In genomic region chr5:131902266-131902665, GRCh38 we compare ENCODE assay signal across 10 cellular contexts. TPM values are rescaled to one million over a fixed set of nuclear protein-coding genes. Genes with fewer than 3 reads are reported as not detected.
DNase-seq lines count a peak whose midpoint lies in the region; ATAC-seq and TF ChIP-seq lines count a peak whose summit lies in the region.
"Not testable (repeated sequence)": the region's sequence is repeated elsewhere in the genome, so short reads cannot be mapped to it uniquely, and the experiment has no call there.
"Had no signal": no experiment of that assay in that cellular context is flagged by ENCODE, and none has a peak within 500 bp of the region (broad histone marks: within the 10 kb centered on the region; RNA-seq: fewer than 3 reads in every experiment).

No MANE protein-coding gene starts in this region.

- peaks cover 73% of the 10 kb centered on the region for H3K36me3 Mint-ChIP-seq in CD4-positive, alpha-beta T cell (ENCODE audit: low read depth)
- H3K36me3 Mint-ChIP-seq in T-helper 1 cell treated with Interleukin-12 subunit alpha and Interleukin-12 subunit beta and Interleukin-4 antibody, amounts not matched to agents 30 μg/mL and 1 μg/mL, for 36 hours (ENCODE audit: low read depth) = peaks cover 40% of the 10 kb centered on the region
- peaks cover 49% of the 10 kb centered on the region for H3K36me3 Mint-ChIP-seq in activated CD4-positive, alpha-beta memory T cell treated with anti-CD3 and anti-CD28 coated beads for 36 hours
- not testable (repeated sequence) for H3K36me3 Mint-ChIP-seq in activated T-helper 17 cell treated with anti-CD3 and anti-CD28 coated beads, Interleukin-2, amount 50 U/mL, for 72 hours (ENCODE audit: low read depth); stimulated activated effector memory CD8-positive, alpha-beta T cell treated with anti-CD3 and anti-CD28 coated beads, Interleukin-12 subunit alpha, Interleukin-12 subunit beta, amount 100 ng/mL, for 72 hours
- H3K36me3 Mint-ChIP-seq in activated naive CD8-positive, alpha-beta T cell treated with anti-CD3 and anti-CD28 coated beads, Interleukin-2, amount 10 ng/mL, durations not matched to agents 7 days and 5 days = peaks cover 53% of the 10 kb centered on the region
- peaks cover 13 to 47% of the 10 kb centered on the region in 2 donors for H3K36me3 Mint-ChIP-seq in naive B cell

- ATAC-seq in CD4-positive, alpha-beta T cell (ENCODE audit: poor library complexity) = peak; percentile 70
- ATAC-seq in activated T-helper 17 cell treated with anti-CD3 and anti-CD28 coated beads, Interleukin-2, amount 50 U/mL, for 72 hours (replicated peaks) = peak; percentile 55
- peak; percentile 96 for ATAC-seq in activated naive CD8-positive, alpha-beta T cell treated with anti-CD3 and anti-CD28 coated beads, Interleukin-2, amount 10 ng/mL, durations not matched to agents 7 days and 5 days (ENCODE audit: low read depth)
- ATAC-seq in naive B cell (ENCODE audit: low read depth in 2 of 2) = peak; percentile 65 to 87
- ATAC-seq in stimulated activated effector memory CD8-positive, alpha-beta T cell treated with anti-CD3 and anti-CD28 coated beads, Interleukin-12 subunit alpha, Interleukin-12 subunit beta, amount 100 ng/mL, for 72 hours = peak; percentile 50

- peaks cover 27% of the 10 kb centered on the region for H3K9me3 ChIP-seq in CD4-positive, alpha-beta T cell (ENCODE audit: control insufficient read depth, low read length)

- H3K27me3 Mint-ChIP-seq in CD4-positive, alpha-beta T cell; T-helper 1 cell treated with Interleukin-12 subunit alpha and Interleukin-12 subunit beta and Interleukin-4 antibody, amounts not matched to agents 30 μg/mL and 1 μg/mL, for 36 hours (ENCODE audit: low read depth); activated CD4-positive, alpha-beta memory T cell treated with anti-CD3 and anti-CD28 coated beads for 36 hours; activated T-helper 17 cell treated with anti-CD3 and anti-CD28 coated beads, Interleukin-2, amount 50 U/mL, for 72 hours; activated naive CD8-positive, alpha-beta T cell treated with anti-CD3 and anti-CD28 coated beads, Interleukin-2, amount 10 ng/mL, durations not matched to agents 7 days and 5 days: not testable (repeated sequence)
- H3K27me3 Mint-ChIP-seq in naive B cell = peaks cover 5 to 52% (median 49%) of the 10 kb centered on the region in 3 donors

- H3K27ac Mint-ChIP-seq in CD4-positive, alpha-beta T cell = peak overlapping the region; percentile 25
- H3K27ac Mint-ChIP-seq in T-helper 1 cell treated with Interleukin-12 subunit alpha and Interleukin-12 subunit beta and Interleukin-4 antibody, amounts not matched to agents 30 μg/mL and 1 μg/mL, for 36 hours = peak overlapping the region; percentile 63
- peak overlapping the region; percentile 20 for H3K27ac Mint-ChIP-seq in activated CD4-positive, alpha-beta memory T cell treated with anti-CD3 and anti-CD28 coated beads for 36 hours
- peak overlapping the region; percentile 39 for H3K27ac Mint-ChIP-seq in activated T-helper 17 cell treated with anti-CD3 and anti-CD28 coated beads, Interleukin-2, amount 50 U/mL, for 72 hours
- peak overlapping the region; percentile 89 for H3K27ac Mint-ChIP-seq in activated naive CD8-positive, alpha-beta T cell treated with anti-CD3 and anti-CD28 coated beads, Interleukin-2, amount 10 ng/mL, durations not matched to agents 7 days and 5 days
- H3K27ac Mint-ChIP-seq in naive B cell = peak overlapping the region in 1 of 6 donors; percentile 35
- not testable (repeated sequence) for H3K27ac Mint-ChIP-seq in stimulated activated effector memory CD8-positive, alpha-beta T cell treated with anti-CD3 and anti-CD28 coated beads, Interleukin-12 subunit alpha, Interleukin-12 subunit beta, amount 100 ng/mL, for 72 hours

- intact Hi-C loops in CD4-positive, alpha-beta T cell (cut with DNase I, micrococcal nuclease); activated CD4-positive, alpha-beta memory T cell treated with anti-CD3 and anti-CD28 coated beads for 36 hours (cut with micrococcal nuclease): not testable (repeated sequence)

- H3K27me3 ChIP-seq in CD4-positive, alpha-beta T cell (ENCODE audit: control insufficient read depth, insufficient read depth, low read length) = not testable (repeated sequence)

- not testable (repeated sequence) for TF ChIP-seq CTCF in CD4-positive, alpha-beta T cell (IDR thresholded peaks at IDR 0.05)

- peaks cover 32% of the 10 kb centered on the region for H3K4me1 Mint-ChIP-seq in CD4-positive, alpha-beta T cell (ENCODE audit: low read depth)
- H3K4me1 Mint-ChIP-seq in T-helper 1 cell treated with Interleukin-12 subunit alpha and Interleukin-12 subunit beta and Interleukin-4 antibody, amounts not matched to agents 30 μg/mL and 1 μg/mL, for 36 hours (ENCODE audit: low read depth) = peaks cover 15% of the 10 kb centered on the region
- peaks cover 22% of the 10 kb centered on the region for H3K4me1 Mint-ChIP-seq in activated CD4-positive, alpha-beta memory T cell treated with anti-CD3 and anti-CD28 coated beads for 36 hours (ENCODE audit: low read depth)
- peaks cover 13% of the 10 kb centered on the region for H3K4me1 Mint-ChIP-seq in activated T-helper 17 cell treated with anti-CD3 and anti-CD28 coated beads, Interleukin-2, amount 50 U/mL, for 72 hours
- peaks cover 22% of the 10 kb centered on the region for H3K4me1 Mint-ChIP-seq in activated naive CD8-positive, alpha-beta T cell treated with anti-CD3 and anti-CD28 coated beads, Interleukin-2, amount 10 ng/mL, durations not matched to agents 7 days and 5 days
- peaks cover 0 to 10% (median 0%) of the 10 kb centered on the region in 3 donors for H3K4me1 Mint-ChIP-seq in naive B cell
- H3K4me1 Mint-ChIP-seq in stimulated activated effector memory CD8-positive, alpha-beta T cell treated with anti-CD3 and anti-CD28 coated beads, Interleukin-12 subunit alpha, Interleukin-12 subunit beta, amount 100 ng/mL, for 72 hours = not testable (repeated sequence)

- CTCF ChIA-PET in CD4-positive, alpha-beta T cell (lab: Charles Lee); activated CD4-positive, alpha-beta memory T cell treated with anti-CD3 and anti-CD28 coated beads for 36 hours (lab: Charles Lee): not testable (repeated sequence)

- H3K4me3 Mint-ChIP-seq in CD4-positive, alpha-beta T cell; activated CD4-positive, alpha-beta memory T cell treated with anti-CD3 and anti-CD28 coated beads for 36 hours; naive B cell; stimulated activated effector memory CD8-positive, alpha-beta T cell treated with anti-CD3 and anti-CD28 coated beads, Interleukin-12 subunit alpha, Interleukin-12 subunit beta, amount 100 ng/mL, for 72 hours: not testable (repeated sequence)
- peak overlapping the region; percentile 18 for H3K4me3 Mint-ChIP-seq in T-helper 1 cell treated with Interleukin-12 subunit alpha and Interleukin-12 subunit beta and Interleukin-4 antibody, amounts not matched to agents 30 μg/mL and 1 μg/mL, for 36 hours
- H3K4me3 Mint-ChIP-seq in activated T-helper 17 cell treated with anti-CD3 and anti-CD28 coated beads, Interleukin-2, amount 50 U/mL, for 72 hours = peak overlapping the region; percentile 22
- peak overlapping the region; percentile 52 for H3K4me3 Mint-ChIP-seq in activated naive CD8-positive, alpha-beta T cell treated with anti-CD3 and anti-CD28 coated beads, Interleukin-2, amount 10 ng/mL, durations not matched to agents 7 days and 5 days

- H3K9me3 Mint-ChIP-seq in CD4-positive, alpha-beta T cell = peaks cover 33% of the 10 kb centered on the region
- peaks cover 67% of the 10 kb centered on the region for H3K9me3 Mint-ChIP-seq in T-helper 1 cell treated with Interleukin-12 subunit alpha and Interleukin-12 subunit beta and Interleukin-4 antibody, amounts not matched to agents 30 μg/mL and 1 μg/mL, for 36 hours
- peaks cover 69% of the 10 kb centered on the region for H3K9me3 Mint-ChIP-seq in activated CD4-positive, alpha-beta memory T cell treated with anti-CD3 and anti-CD28 coated beads for 36 hours
- H3K9me3 Mint-ChIP-seq in activated T-helper 17 cell treated with anti-CD3 and anti-CD28 coated beads, Interleukin-2, amount 50 U/mL, for 72 hours = peaks cover 32% of the 10 kb centered on the region
- peaks cover 39% of the 10 kb centered on the region for H3K9me3 Mint-ChIP-seq in activated naive CD8-positive, alpha-beta T cell treated with anti-CD3 and anti-CD28 coated beads, Interleukin-2, amount 10 ng/mL, durations not matched to agents 7 days and 5 days
- peaks cover 22 to 70% (median 45%) of the 10 kb centered on the region in 7 donors for H3K9me3 Mint-ChIP-seq in naive B cell
- peaks cover 39% of the 10 kb centered on the region for H3K9me3 Mint-ChIP-seq in stimulated activated effector memory CD8-positive, alpha-beta T cell treated with anti-CD3 and anti-CD28 coated beads, Interleukin-12 subunit alpha, Interleukin-12 subunit beta, amount 100 ng/mL, for 72 hours

- DNase-seq in CD4-positive, alpha-beta T cell; activated CD4-positive, alpha-beta memory T cell treated with anti-CD3 and anti-CD28 coated beads for 36 hours; activated naive CD8-positive, alpha-beta T cell treated with anti-CD3 and anti-CD28 coated beads, Interleukin-2, amount 10 ng/mL, durations not matched to agents 7 days and 5 days; naive B cell; stimulated activated effector memory CD8-positive, alpha-beta T cell treated with anti-CD3 and anti-CD28 coated beads, Interleukin-12 subunit alpha, Interleukin-12 subunit beta, amount 100 ng/mL, for 72 hours (ENCODE audit: low spot score in 2 of 2): not testable (repeated sequence)
- DNase-seq in Kasumi-1 (lab: John Stamatoyannopoulos, UW) = peak; percentile 48 to 57

- POLR2A ChIA-PET in CD4-positive, alpha-beta T cell (lab: Charles Lee) = interaction anchor here (0.7 kb wide), 1 partner anchor 105 kb away, joined by 3 read pairs; no protein-coding TSS in a partner anchor
- POLR2A ChIA-PET in activated CD4-positive, alpha-beta memory T cell treated with anti-CD3 and anti-CD28 coated beads for 36 hours (lab: Charles Lee) = not testable (repeated sequence)
- POLR2A ChIA-PET in activated naive CD8-positive, alpha-beta T cell treated with anti-CD3 and anti-CD28 coated beads, Interleukin-2, amount 10 ng/mL, durations not matched to agents 7 days and 5 days (lab: Charles Lee) = interaction anchor here (0.6 to 2.2 kb wide), 2 partner anchors 99 to 628 kb away, joined by 4 to 7 read pairs; no protein-coding TSS in a partner anchor

- H3K27ac ChIP-seq in CD4-positive, alpha-beta T cell (ENCODE audit: low read depth, low read length) = not testable (repeated sequence)

RNA-seq across cellular contexts. Expression of gene MEIKIN, which starts 43.2 kb away (rescaled TPM):
- not detected for total RNA-seq in CD4-positive, alpha-beta T cell
- total RNA-seq in activated CD4-positive, alpha-beta memory T cell treated with anti-CD3 and anti-CD28 coated beads for 36 hours = 1 to 10 TPM in 1 of 2 experiments, under 1 TPM in 1; 0.93 to 2.1 TPM
- not detected for total RNA-seq in activated T-helper 17 cell treated with anti-CD3 and anti-CD28 coated beads, Interleukin-2, amount 50 U/mL, for 72 hours
- total RNA-seq in activated naive CD8-positive, alpha-beta T cell treated with anti-CD3 and anti-CD28 coated beads, Interleukin-2, amount 10 ng/mL, durations not matched to agents 7 days and 5 days = 1 to 10 TPM in 1 of 2 experiments, under 1 TPM in 1; 0.55 to 1.2 TPM
- not detected for polyA plus RNA-seq in naive B cell (ENCODE audit: low read depth in 6 of 6)
- total RNA-seq: Caco-2, IMR-90 had no signal
- polyA plus RNA-seq: IMR-90 had no signal
